In the genomic region with DNA sequence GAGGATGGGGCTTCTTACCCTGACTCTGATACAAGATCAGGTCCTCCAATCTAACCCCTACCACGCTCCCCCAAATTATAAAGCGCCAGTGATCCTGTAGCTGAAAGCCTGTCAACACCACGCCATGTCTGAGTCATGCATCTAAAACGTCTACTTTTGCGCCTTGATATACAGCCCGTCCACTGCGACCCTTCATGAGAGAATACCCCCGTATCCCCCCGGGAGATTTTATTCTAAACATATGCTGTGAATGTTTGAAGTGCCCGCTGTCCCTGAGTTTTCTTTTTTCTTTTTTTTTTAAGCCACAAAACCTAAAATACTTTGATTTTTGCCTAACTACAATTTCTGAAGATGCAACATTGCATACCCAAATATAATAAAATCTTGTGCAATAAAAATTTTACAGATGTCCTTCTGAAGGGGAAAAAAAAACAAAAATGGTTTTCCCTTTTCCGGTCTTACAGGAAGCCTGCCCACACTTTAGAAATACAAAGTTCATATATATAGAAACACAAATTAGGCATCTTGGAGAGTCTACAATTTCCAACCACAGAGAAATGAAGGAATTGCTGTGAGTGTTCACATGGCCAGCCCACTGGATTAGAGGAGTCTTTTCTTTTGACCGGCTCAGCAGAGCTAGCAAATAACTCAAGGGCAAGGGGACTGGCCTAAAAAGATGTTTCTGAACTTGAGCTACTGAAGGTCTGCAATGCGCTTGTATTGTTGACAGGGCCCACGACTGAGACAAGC, we compare ENCODE assay signal across 17 cellular contexts.
A peak's percentile ranks its signal among the peaks of the same experiment; 100 is the strongest.
DNase-seq lines count a peak whose midpoint lies in the region; ATAC-seq and TF ChIP-seq lines count a peak whose summit lies in the region.
"Had no signal": no experiment of that assay in that cellular context is flagged by ENCODE, and none has a peak within 500 bp of the region (broad histone marks: within the 10 kb centered on the region; RNA-seq: fewer than 3 reads in every experiment).

No MANE protein-coding gene starts in this region.

- H3K27ac Mint-ChIP-seq in HFFc6 (peak overlapping the region; percentile 53; the same call in 1 of the 2 replicates), mesothelial cell of epicardium (peak overlapping the region; percentile 71)
- H3K27ac Mint-ChIP-seq: activated CD4-positive, alpha-beta T cell treated with anti-CD3 and anti-CD28 coated beads, Interleukin-2, amount 10 ng/mL, durations not matched to agents 24 days and 14 days; IgD-negative memory B cell had no signal

- ATAC-seq in Right ventricle myocardium superior (ENCODE audit: poor library complexity), result no peak
- ATAC-seq in HG03469 (IDR thresholded peaks at IDR 0.05; ENCODE audit: unreplicated experiment), result no peak
- ATAC-seq: heart left ventricle had no signal

- no peaks in the 10 kb centered on the region; the same call in 1 of the 2 replicates for H3K27me3 Mint-ChIP-seq in HFFc6 (ENCODE audit: insufficient read depth)
- H3K27me3 Mint-ChIP-seq in mesothelial cell of epicardium (ENCODE audit: low read depth), result no peaks in the 10 kb centered on the region
- H3K27me3 Mint-ChIP-seq: activated CD4-positive, alpha-beta T cell treated with anti-CD3 and anti-CD28 coated beads, Interleukin-2, amount 10 ng/mL, durations not matched to agents 24 days and 14 days had no signal

- intact Hi-C loops in Right ventricle myocardium superior (cut with DNase I), result no loop called here

- H3K4me1 Mint-ChIP-seq in HFFc6 (ENCODE audit: low read depth), result peaks cover 29% of the 10 kb centered on the region
- peaks cover 54% of the 10 kb centered on the region for H3K4me1 Mint-ChIP-seq in mesothelial cell of epicardium
- H3K4me1 Mint-ChIP-seq: activated CD4-positive, alpha-beta T cell treated with anti-CD3 and anti-CD28 coated beads, Interleukin-2, amount 10 ng/mL, durations not matched to agents 24 days and 14 days; IgD-negative memory B cell had no signal

- no peak for DNase-seq in HFFc6
- peak; percentile 37 for DNase-seq in dermis blood vessel endothelial cell
- DNase-seq in mesothelial cell of epicardium (ENCODE audit: low spot score in 2 of 2, unreplicated experiment in 2 of 2), result no peak
- no peak for DNase-seq in NCI-H82 (lab: John Stamatoyannopoulos, UW)
- no peak for DNase-seq in Right ventricle myocardium superior
- DNase-seq in NCI-H446 (lab: John Stamatoyannopoulos, UW), result no peak
- DNase-seq: activated CD4-positive, alpha-beta T cell treated with anti-CD3 and anti-CD28 coated beads, Interleukin-2, amount 10 ng/mL, durations not matched to agents 24 days and 14 days; activated gamma-delta T cell treated with Interleukin-2 at 50 U/mL for 16 hours; amygdala; DMS153; heart left ventricle; NCI-H187 treated with DMSO at 0.1 percent for 48 hours; spleen; stimulated activated CD8-positive, alpha-beta memory T cell treated with anti-CD3 and anti-CD28 coated beads, Interleukin-4, amount 100 ng/mL, for 48 hours; SW 1271 had no signal

- TF ChIP-seq CTCF in HFFc6 (IDR thresholded peaks at IDR 0.05) (no peak), mesothelial cell of epicardium (IDR thresholded peaks at IDR 0.05; ENCODE audit: unreplicated experiment) (no peak)

- peaks cover 25% of the 10 kb centered on the region; the same call in 1 of the 2 replicates for H3K36me3 Mint-ChIP-seq in HFFc6 (ENCODE audit: low read depth)
- peaks cover 16% of the 10 kb centered on the region for H3K36me3 Mint-ChIP-seq in mesothelial cell of epicardium
- H3K36me3 Mint-ChIP-seq: IgD-negative memory B cell had no signal

- H3K9me3 Mint-ChIP-seq in HFFc6 (no peaks in the 10 kb centered on the region), mesothelial cell of epicardium (no peaks in the 10 kb centered on the region)
- H3K9me3 Mint-ChIP-seq: activated CD4-positive, alpha-beta T cell treated with anti-CD3 and anti-CD28 coated beads, Interleukin-2, amount 10 ng/mL, durations not matched to agents 24 days and 14 days had no signal

- H3K4me3 Mint-ChIP-seq in HFFc6 (no peak overlapping the region; the same call in 1 of the 2 replicates), mesothelial cell of epicardium (no peak overlapping the region)
- H3K4me3 Mint-ChIP-seq: activated CD4-positive, alpha-beta T cell treated with anti-CD3 and anti-CD28 coated beads, Interleukin-2, amount 10 ng/mL, durations not matched to agents 24 days and 14 days; IgD-negative memory B cell had no signal
